ENCODE assay signal across 8 cellular contexts in genomic region chr5:32916648-32917047, GRCh38.
DNase-seq lines count a peak whose midpoint lies in the region; ATAC-seq and TF ChIP-seq lines count a peak whose summit lies in the region.

No MANE protein-coding gene starts in this region.

- peaks cover 7% of the 10 kb centered on the region for H3K36me3 Mint-ChIP-seq in HFFc6 (ENCODE audit: low read depth)
- no peaks in the 10 kb centered on the region for H3K36me3 Mint-ChIP-seq in WTC11

- peak; percentile 58 for DNase-seq in AG20443 (ENCODE audit: low spot score)
- peak; percentile 32 for DNase-seq in HFFc6
- peak; percentile 52 for DNase-seq in WTC11 (ENCODE audit: low spot score)
- peak; percentile 52 for DNase-seq in kidney tubule cell (ENCODE audit: low spot score)
- no peak for DNase-seq in DMS114 treated with DMSO at 0.1 percent for 48 hours (lab: John Stamatoyannopoulos, UW; ENCODE audit: unreplicated experiment)
- DNase-seq in activated CD8-positive, alpha-beta memory T cell treated with anti-CD3 and anti-CD28 coated beads, Interleukin-2, amount 50 U/mL, for 4 hours = no peak

- no peak overlapping the region for H3K4me3 Mint-ChIP-seq in HFFc6
- no peak overlapping the region for H3K4me3 Mint-ChIP-seq in WTC11

- CTCF ChIA-PET in WTC11 (lab: Charles Lee) = interaction anchor here (0.6 to 1.2 kb wide), 12 partner anchors 9 to 427 kb away, joined by 3 to 8 read pairs (median 4); no protein-coding TSS in a partner anchor

- peaks cover 9% of the 10 kb centered on the region; the same call in 1 of the 2 replicates for H3K4me1 Mint-ChIP-seq in HFFc6 (ENCODE audit: low read depth)
- H3K4me1 Mint-ChIP-seq in WTC11 = 0 out of 2 replicates have a peak, but pooled peaks cover 2% of the 10 kb centered on the region

- H3K27me3 Mint-ChIP-seq in HFFc6 (ENCODE audit: insufficient read depth) = no peaks in the 10 kb centered on the region
- peaks cover 7% of the 10 kb centered on the region; the same call in 1 of the 2 replicates for H3K27me3 Mint-ChIP-seq in WTC11 (ENCODE audit: low read depth)

- peak; percentile 85 for TF ChIP-seq CTCF in HFFc6 (IDR thresholded peaks at IDR 0.05)
- no peak for TF ChIP-seq CTCF in WTC11 (IDR thresholded peaks at IDR 0.05)

- no peak overlapping the region for H3K27ac Mint-ChIP-seq in HFFc6
- H3K27ac Mint-ChIP-seq in WTC11 = no peak overlapping the region

- H3K9me3 Mint-ChIP-seq in HFFc6 (no peaks in the 10 kb centered on the region), WTC11 (peaks cover 9% of the 10 kb centered on the region)

- POLR2A ChIA-PET in WTC11 (lab: Charles Lee) = no interaction called here

- ATAC-seq in WTC11 (peak; percentile 96), HG03432 (IDR thresholded peaks at IDR 0.05; ENCODE audit: unreplicated experiment) (no peak), HG03571 (IDR thresholded peaks at IDR 0.05; ENCODE audit: unreplicated experiment) (no peak)

TF ChIP-seq in WTC11, 78 proteins besides CTCF, POLR2A, EP300 and RAD21:
- TF ChIP-seq E2F4 (CRISPR knock-in tag; IDR thresholded peaks at IDR 0.05; ENCODE audit: borderline replicate concordance, low read depth) (no peak), GABPB1 (CRISPR knock-in tag; IDR thresholded peaks at IDR 0.05) (no peak), RELA (CRISPR knock-in tag; IDR thresholded peaks at IDR 0.05; ENCODE audit: borderline replicate concordance) (no peak), SMAD4 (CRISPR knock-in tag; IDR thresholded peaks at IDR 0.05) (no peak), STAT6 (CRISPR knock-in tag; conservative IDR thresholded peaks at IDR 0.05; ENCODE audit: low read depth) (no peak), ZNF512 (CRISPR knock-in tag; IDR thresholded peaks at IDR 0.05; ENCODE audit: borderline replicate concordance) (no peak), E2F1 (CRISPR knock-in tag; IDR thresholded peaks at IDR 0.05) (no peak), RORB (CRISPR knock-in tag; IDR thresholded peaks at IDR 0.05) (no peak), IRF2 (CRISPR knock-in tag; IDR thresholded peaks at IDR 0.05; ENCODE audit: borderline replicate concordance, low read depth) (no peak)
TF ChIP-seq in WTC11: peak in this region for 0.

Comparison
In these comparisons a context has a peak if more than half of its experiments do, and no peak if none do; other contexts are left out.
1. DNase-seq: peak in AG20443 (single experiment), HFFc6 (single experiment), WTC11 (single experiment) and kidney tubule cell (single experiment); none in DMS114 treated with DMSO at 0.1 percent for 48 hours (single experiment) and activated CD8-positive, alpha-beta memory T cell treated with anti-CD3 and anti-CD28 coated beads, Interleukin-2, amount 50 U/mL, for 4 hours (single experiment).